In genomic region chr1:2389644-2390043, GRCh38 we compare ENCODE assay signal across 14 cellular contexts. TPM values are rescaled to one million over a fixed set of nuclear protein-coding genes. Genes with fewer than 3 reads are reported as not detected.
A peak's percentile ranks its signal among the peaks of the same experiment; 100 is the strongest.
DNase-seq lines count a peak whose midpoint lies in the region; ATAC-seq and TF ChIP-seq lines count a peak whose summit lies in the region.
"Had no signal": no experiment of that assay in that cellular context is flagged by ENCODE, and none has a peak within 500 bp of the region (broad histone marks: within the 10 kb centered on the region; RNA-seq: fewer than 3 reads in every experiment).

No MANE protein-coding gene starts in this region.

- H4K91ac ChIP-seq in H9 (ENCODE audit: insufficient read length, low read depth, low read length): no peak overlapping the region

- H2AFZ ChIP-seq in H9 (ENCODE audit: low read length): no peak overlapping the region

- no peak overlapping the region for H3T11ph ChIP-seq in H9 (ENCODE audit: low read length)

- H3K23ac ChIP-seq in H9 (ENCODE audit: insufficient read length, low read depth, low read length): no peak overlapping the region

- H3K56ac ChIP-seq in H9 (ENCODE audit: insufficient read length, low read depth, low read length): no peak overlapping the region

- H3K4me1 ChIP-seq in H9 (ENCODE audit: insufficient read depth, low read length): no peaks in the 10 kb centered on the region

- no peak overlapping the region for H2BK120ac ChIP-seq in H9 (ENCODE audit: low read depth, low read length, poor library complexity, severe bottlenecking)

- peaks cover 2% of the 10 kb centered on the region for H4K20me1 ChIP-seq in H9 (ENCODE audit: control insufficient read depth, insufficient read depth, insufficient read length)

- H3K9me3 Mint-ChIP-seq in CD4-positive, alpha-beta T cell: no peaks in the 10 kb centered on the region
- no peaks in the 10 kb centered on the region for H3K9me3 Mint-ChIP-seq in H9
- no peaks in the 10 kb centered on the region for H3K9me3 Mint-ChIP-seq in activated naive CD8-positive, alpha-beta T cell (ENCODE audit: low read depth)
- no peaks in the 10 kb centered on the region for H3K9me3 Mint-ChIP-seq in natural killer cell

- no peak overlapping the region for H3K18ac ChIP-seq in H9 (ENCODE audit: insufficient read length, low read depth, low read length)

- no peak for ATAC-seq in CD4-positive, alpha-beta T cell (ENCODE audit: poor library complexity)
- ATAC-seq in natural killer cell (no peak), HG02870 (IDR thresholded peaks at IDR 0.05; ENCODE audit: unreplicated experiment) (no peak)
- ATAC-seq: gastroesophageal sphincter had no signal

- H4K5ac ChIP-seq in H9 (ENCODE audit: insufficient read length, low read depth, low read length): no peak overlapping the region

- no peak overlapping the region for H3K27ac ChIP-seq in CD4-positive, alpha-beta T cell (ENCODE audit: low read depth, low read length)
- H3K27ac ChIP-seq in H9 (ENCODE audit: insufficient read length, low read depth, low read length): no peak overlapping the region
- H3K27ac ChIP-seq: gastroesophageal sphincter, SJSA1 had no signal

- H3K4me3 Mint-ChIP-seq in CD4-positive, alpha-beta T cell: peak overlapping the region; percentile 79
- H3K4me3 Mint-ChIP-seq in H9 (peak overlapping the region; percentile 75 to 85), natural killer cell (peak overlapping the region; percentile 64)
- peak overlapping the region; percentile 85 for H3K4me3 Mint-ChIP-seq in activated naive CD8-positive, alpha-beta T cell

- no peaks in the 10 kb centered on the region for H3K27me3 Mint-ChIP-seq in CD4-positive, alpha-beta T cell
- H3K27me3 Mint-ChIP-seq in H9 (ENCODE audit: low read depth): no peaks in the 10 kb centered on the region
- H3K27me3 Mint-ChIP-seq in activated naive CD8-positive, alpha-beta T cell: no peaks in the 10 kb centered on the region
- H3K27me3 Mint-ChIP-seq in natural killer cell (ENCODE audit: low read depth in 2 of 2): no peaks in the 10 kb centered on the region

- no peak overlapping the region for H2BK20ac ChIP-seq in H9 (ENCODE audit: low read depth, low read length, poor library complexity, severe bottlenecking)

- POLR2A ChIA-PET in CD4-positive, alpha-beta T cell (lab: Charles Lee): no interaction called here

- H3K9ac ChIP-seq in H9 (ENCODE audit: extremely low read depth, insufficient read length, low read length): no peak overlapping the region

- H3K27me3 ChIP-seq in CD4-positive, alpha-beta T cell (ENCODE audit: control insufficient read depth, insufficient read depth, low read length): no peaks in the 10 kb centered on the region
- no peaks in the 10 kb centered on the region for H3K27me3 ChIP-seq in H9 (ENCODE audit: insufficient read depth, low read length)
- H3K27me3 ChIP-seq: gastroesophageal sphincter, SJSA1 had no signal

- peaks cover 26% of the 10 kb centered on the region for H3K4me1 Mint-ChIP-seq in CD4-positive, alpha-beta T cell (ENCODE audit: low read depth)
- H3K4me1 Mint-ChIP-seq in H9 (peaks cover 9 to 20% of the 10 kb centered on the region in 2 experiments), natural killer cell (peaks cover 24 to 32% of the 10 kb centered on the region in 2 donors)
- peaks cover 25% of the 10 kb centered on the region for H3K4me1 Mint-ChIP-seq in activated naive CD8-positive, alpha-beta T cell (ENCODE audit: low read depth)

- H3K4me2 ChIP-seq in H9 (ENCODE audit: insufficient read depth, insufficient read length, low read length): no peak overlapping the region

- no peak overlapping the region for H3K27ac Mint-ChIP-seq in CD4-positive, alpha-beta T cell
- H3K27ac Mint-ChIP-seq in H9 (no peak overlapping the region), natural killer cell (peak overlapping the region; percentile 29 to 58)
- no peak overlapping the region for H3K27ac Mint-ChIP-seq in activated naive CD8-positive, alpha-beta T cell

- H3K36me3 Mint-ChIP-seq in CD4-positive, alpha-beta T cell (ENCODE audit: low read depth): peaks cover 27% of the 10 kb centered on the region
- H3K36me3 Mint-ChIP-seq in H9 (ENCODE audit: insufficient read depth in 1 of 3, low read depth in 3 of 3) (peaks cover 3 to 33% (median 16%) of the 10 kb centered on the region in 3 experiments; a peak in 6 of 7 replicates), natural killer cell (no peaks in the 10 kb centered on the region)
- no peaks in the 10 kb centered on the region for H3K36me3 Mint-ChIP-seq in activated naive CD8-positive, alpha-beta T cell

- peaks cover 6% of the 10 kb centered on the region for H3K23me2 ChIP-seq in H9 (ENCODE audit: insufficient read length, low read depth, low read length, poor library complexity, severe bottlenecking)

- TF ChIP-seq CTCF in CD4-positive, alpha-beta T cell (IDR thresholded peaks at IDR 0.05): no peak
- TF ChIP-seq CTCF in H9 (conservative IDR thresholded peaks at IDR 0.05): no peak
- no peak for TF ChIP-seq CTCF in natural killer cell (IDR thresholded peaks at IDR 0.05)

- WGBS in H9 (ENCODE audit: extremely low coverage, insufficient read length, low lambda C conversion rate): no CpG with 5 or more reads among the region's 7 CpGs

- H3K79me1 ChIP-seq in H9 (ENCODE audit: insufficient read depth, low read depth, low read length, poor library complexity, severe bottlenecking): peaks cover 11% of the 10 kb centered on the region

- DNase-seq in CD4-positive, alpha-beta T cell: peak in 1 of 10 experiments; percentile 3
- DNase-seq in H9 (no peak), natural killer cell (no peak), NAMALWA (ENCODE audit: low spot score) (no peak), NCI-H1694 treated with DMSO at 0.1 percent for 48 hours (lab: John Stamatoyannopoulos, UW) (no peak)
- DNase-seq: activated CD4-positive, alpha-beta T cell treated with anti-CD3 and anti-CD28 coated beads for 48 hours; effector CD8-positive, alpha-beta T cell; islet precursor cell; NCI-H1436 treated with DMSO at 0.1 percent for 48 hours; NCI-H69 had no signal

- intact Hi-C loops in CD4-positive, alpha-beta T cell (cut with DNase I, micrococcal nuclease): loop anchor here (2.0 to 10.0 kb wide), 4 partner anchors 75 to 755 kb away; partner anchors contain the start of genes FAAP20 (in 1 of the 2) and MMP23B (in 1 of the 2)
- intact Hi-C loops in natural killer cell (cut with micrococcal nuclease): loop anchor here (10.0 kb wide), 1 partner anchor 445 kb away; no protein-coding TSS in a partner anchor

- H3K4ac ChIP-seq in H9 (ENCODE audit: low read depth, low read length): no peak overlapping the region

- H2AK5ac ChIP-seq in H9 (ENCODE audit: insufficient read length, low read length): no peak overlapping the region

- H2BK5ac ChIP-seq in H9 (ENCODE audit: insufficient read length, low read length): no peak overlapping the region

- H3K9me3 ChIP-seq in CD4-positive, alpha-beta T cell (ENCODE audit: control insufficient read depth, low read length): no peaks in the 10 kb centered on the region
- no peaks in the 10 kb centered on the region for H3K9me3 ChIP-seq in H9 (ENCODE audit: control insufficient read depth, low read depth, low read length)
- H3K9me3 ChIP-seq: gastroesophageal sphincter, SJSA1 had no signal

- CTCF ChIA-PET in CD4-positive, alpha-beta T cell (lab: Charles Lee): interaction anchor here (1.2 to 1.3 kb wide), 2 partner anchors 8 to 195 kb away, joined by 5 read pairs; partner anchors contain the start of gene FAAP20

- H4K8ac ChIP-seq in H9 (replicated peaks; ENCODE audit: insufficient read length, low read depth, low read length): no peak overlapping the region

- H3K79me2 ChIP-seq in H9 (ENCODE audit: insufficient read depth, low read length): peaks cover 5% of the 10 kb centered on the region; the same call in 1 of the 2 replicates

- no peak overlapping the region for H2BK12ac ChIP-seq in H9 (ENCODE audit: insufficient read length, low read depth, low read length)

- no peak overlapping the region for H2BK15ac ChIP-seq in H9 (ENCODE audit: low read depth, low read length)

- no peak overlapping the region for H3K14ac ChIP-seq in H9 (ENCODE audit: insufficient read depth, low read length)

RNA-seq across cellular contexts. Expression of gene MORN1, which starts 1.7 kb away (rescaled TPM):
- total RNA-seq in CD4-positive, alpha-beta T cell: 1 to 10 TPM; 5.3 to 6.5 TPM
- total RNA-seq in H9 (2021): 12.7 and 14.3 TPM in 2 replicates
- total RNA-seq in natural killer cell: 1 to 10 TPM; 8.0 to 9.3 (median 8.8) TPM

RNA-seq across cellular contexts. Expression of gene RER1, which starts 2.0 kb away (rescaled TPM):
- 10 to 100 TPM; 57.9 to 60.7 TPM for total RNA-seq in CD4-positive, alpha-beta T cell
- total RNA-seq in H9 (2021) (110 and 118 TPM in 2 replicates), natural killer cell (10 to 100 TPM; 89.2 to 98.9 (median 91.9) TPM)

RNA-seq across cellular contexts. Expression of gene PEX10, which starts 22.7 kb away (rescaled TPM):
- total RNA-seq in CD4-positive, alpha-beta T cell: 10 to 100 TPM; 12.0 to 12.5 TPM
- total RNA-seq in H9 (2021): 33.6 and 34.4 TPM in 2 replicates
- 10 to 100 TPM in 1 of 3 donors, 1 to 10 TPM in 2; 8.1 to 11.1 (median 9.8) TPM for total RNA-seq in natural killer cell

Comparison
In these comparisons a context has a peak if more than half of its experiments do, and no peak if none do; other contexts are left out.
1. H3K27ac Mint-ChIP-seq: peak in natural killer cell (2 of 2); none in CD4-positive, alpha-beta T cell (single experiment), H9 (0 of 3) and activated naive CD8-positive, alpha-beta T cell (single experiment).
2. Peak in every context shown above with its lines, with median percentiles within 50 percentile points of each other: H3K4me3 Mint-ChIP-seq.